Comparison of ENCODE assay signal across 27 cellular contexts in genomic region chr5:4989121-4989520, GRCh38.
"Had no signal": no experiment of that assay in that cellular context is flagged by ENCODE, and none has a peak within 500 bp of the region (broad histone marks: within the 10 kb centered on the region; RNA-seq: fewer than 3 reads in every experiment).

No MANE protein-coding gene starts in this region.

- H3K27me3 Mint-ChIP-seq: naive B cell; stimulated activated memory B cell treated with anti-CD40 and anti-IgM and Interleukin-4, amounts not matched to agents 10 μg/mL and 1 μg/mL and 100 μg/mL, for 72 hours; stimulated activated naive CD8-positive, alpha-beta T cell treated with anti-CD3 and anti-CD28 coated beads, Interleukin-15, Interleukin-2, amounts not matched to agents 100 ng/mL and 50 ng/mL, for 24 hours had no signal

- H3K36me3 ChIP-seq: heart left ventricle, prostate gland, right lobe of liver, spleen, tibial nerve, upper lobe of right lung, vagina had no signal

- H3K27ac Mint-ChIP-seq: endodermal cell; naive B cell; nephron progenitor cell; stimulated activated memory B cell treated with anti-CD40 and anti-IgM and Interleukin-4, amounts not matched to agents 10 μg/mL and 1 μg/mL and 100 μg/mL, for 72 hours; stimulated activated naive CD8-positive, alpha-beta T cell treated with anti-CD3 and anti-CD28 coated beads, Interleukin-15, Interleukin-2, amounts not matched to agents 100 ng/mL and 50 ng/mL, for 24 hours had no signal

- FAIRE-seq: colon, endothelial cell of umbilical vein, islet of Langerhans had no signal

- H3K9ac ChIP-seq: parathyroid adenoma had no signal

- H3K9me3 ChIP-seq: heart left ventricle, prostate gland, right lobe of liver, spleen, testis, tibial nerve, upper lobe of right lung, vagina had no signal

- H3K36me3 Mint-ChIP-seq: naive B cell; stimulated activated memory B cell treated with anti-CD40 and anti-IgM and Interleukin-4, amounts not matched to agents 10 μg/mL and 1 μg/mL and 100 μg/mL, for 72 hours had no signal

- H3K4me3 ChIP-seq: heart left ventricle, prostate gland, right lobe of liver, spleen, testis, tibial nerve, upper lobe of right lung, vagina had no signal

- H3K4me1 Mint-ChIP-seq: endodermal cell; naive B cell; nephron progenitor cell; stimulated activated memory B cell treated with anti-CD40 and anti-IgM and Interleukin-4, amounts not matched to agents 10 μg/mL and 1 μg/mL and 100 μg/mL, for 72 hours had no signal

- H3K4me3 Mint-ChIP-seq: endodermal cell; naive B cell; nephron progenitor cell; stimulated activated memory B cell treated with anti-CD40 and anti-IgM and Interleukin-4, amounts not matched to agents 10 μg/mL and 1 μg/mL and 100 μg/mL, for 72 hours; stimulated activated naive CD8-positive, alpha-beta T cell treated with anti-CD3 and anti-CD28 coated beads, Interleukin-15, Interleukin-2, amounts not matched to agents 100 ng/mL and 50 ng/mL, for 24 hours had no signal

- H3K27ac ChIP-seq: heart left ventricle, parathyroid adenoma, prostate gland, right lobe of liver, spleen, testis, tibial nerve, upper lobe of right lung, vagina had no signal

- DNase-seq: dermis blood vessel endothelial cell; effector CD4-positive, alpha-beta T cell; endodermal cell; foreskin melanocyte; heart left ventricle; hypothalamus; left colon; mesendoderm; naive B cell; nephron progenitor cell; retina; right lobe of liver; spleen; stimulated activated CD4-positive, alpha-beta T cell treated with anti-CD3 and anti-CD28 coated beads, Interleukin-15, amount 100 ng/mL, for 24 hours; stimulated activated CD4-positive, alpha-beta T cell treated with anti-CD3 and anti-CD28 coated beads, Interleukin-1b, Interleukin-23, amount 100 ng/mL, for 48 hours; stimulated activated CD4-positive, alpha-beta T cell treated with anti-CD3 and anti-CD28 coated beads, Interleukin-4, amount 100 ng/mL, for 24 hours; testis; upper lobe of right lung had no signal

- ATAC-seq: heart left ventricle; left colon; right lobe of liver; stimulated activated memory B cell treated with anti-CD40 and anti-IgM and Interleukin-4, amounts not matched to agents 10 μg/mL and 1 μg/mL and 100 μg/mL, for 72 hours; upper lobe of right lung had no signal

- H3K9me3 Mint-ChIP-seq: endodermal cell, nephron progenitor cell had no signal

- H3K27me3 ChIP-seq: heart left ventricle, right lobe of liver, spleen, testis, tibial nerve, upper lobe of right lung, vagina had no signal

- H3K4me1 ChIP-seq: heart left ventricle, parathyroid adenoma, prostate gland, right lobe of liver, spleen, testis, upper lobe of right lung, vagina had no signal
